ENCODE assay signal across 8 cellular contexts in the genomic region with DNA sequence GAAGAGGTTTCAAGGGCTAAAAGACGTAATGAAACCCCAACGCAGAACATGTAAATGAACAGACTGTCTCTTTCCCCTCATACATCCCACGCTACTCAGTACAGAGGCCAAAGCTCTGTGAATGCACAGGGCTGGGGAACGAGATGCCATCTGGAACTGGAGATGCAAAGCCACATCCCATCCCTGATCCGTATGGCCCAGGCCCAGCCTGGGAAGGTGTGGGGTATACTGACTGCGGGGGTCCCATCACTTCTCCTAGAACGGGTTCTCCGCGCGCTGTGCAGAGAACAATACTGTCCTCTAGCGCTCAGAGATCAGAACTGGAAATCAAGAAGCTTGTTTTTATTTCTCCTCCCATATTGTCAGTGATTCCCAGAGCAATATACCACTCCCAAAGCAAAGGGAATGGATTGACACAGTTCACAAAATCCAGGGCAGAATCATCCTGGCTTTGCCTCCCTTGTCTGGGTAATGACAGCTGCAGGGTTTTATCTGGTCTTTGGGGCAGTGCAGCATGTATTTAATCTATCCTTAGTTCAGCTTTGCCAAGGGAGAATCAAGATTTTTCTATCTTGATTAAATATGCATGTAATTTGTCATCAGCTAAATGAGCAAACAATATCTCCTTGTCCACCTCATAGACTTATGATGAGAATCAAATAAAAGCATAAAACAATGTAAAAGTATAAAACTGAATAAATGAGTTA. TPM values are rescaled to one million over a fixed set of nuclear protein-coding genes. Genes with fewer than 3 reads are reported as not detected.
DNase-seq lines count a peak whose midpoint lies in the region; ATAC-seq and TF ChIP-seq lines count a peak whose summit lies in the region.

No MANE protein-coding gene starts in this region.

- H3K4me3 ChIP-seq in foreskin fibroblast (ENCODE audit: low read depth in 1 of 2, low read length in 2 of 2), result no peak overlapping the region

- peak; percentile 94 for TF ChIP-seq CTCF in foreskin fibroblast (IDR thresholded peaks at IDR 0.05; ENCODE audit: low read depth, low read length)

- ATAC-seq in HG02884 (IDR thresholded peaks at IDR 0.05; ENCODE audit: unreplicated experiment), result no peak

- peak; percentile 42 for DNase-seq in NCI-H510A treated with DMSO at 0.1 percent for 48 hours (lab: John Stamatoyannopoulos, UW)
- DNase-seq in NCI-H510A (lab: John Stamatoyannopoulos, UW), result no peak
- peak; percentile 73 for DNase-seq in SK-MEL-5 (ENCODE audit: low read depth, low spot score)
- DNase-seq in foreskin fibroblast, result peak; percentile 6 to 38
- peak; percentile 61 for DNase-seq in pons (ENCODE audit: low spot score)
- no peak for DNase-seq in activated gamma-delta T cell (lab: John Stamatoyannopoulos, UW)
- no peak for DNase-seq in dedifferentiated amniotic fluid mesenchymal stem cell (ENCODE audit: extremely low spot score)

- in situ Hi-C loops in SK-MEL-5 (cut with HindIII; ENCODE audit: low pct_unique_long_range_greater_than_20kb, low sequenced_read_pairs), result loop anchor here (10.0 kb wide), 1 partner anchor 377 kb away; no protein-coding TSS in a partner anchor

RNA-seq across cellular contexts. Expression of gene TLR3, which starts 47.3 kb away (rescaled TPM):
- total RNA-seq in SK-MEL-5 (2014; rRNA removed; shearing (Covaris generic)), result 6.9 and 9.8 TPM in 2 replicates
- polyA plus RNA-seq in SK-MEL-5 (2015; cell fraction: cytosol; rRNA removed), result 6.4 and 8.6 TPM in 2 replicates
- 1.8 and 2.8 TPM in 2 replicates for polyA plus RNA-seq in SK-MEL-5 (2015; cell fraction: nucleus; rRNA removed)

Comparison
In these comparisons a context has a peak if more than half of its experiments do, and no peak if none do; other contexts are left out.
1. DNase-seq: peak in NCI-H510A treated with DMSO at 0.1 percent for 48 hours (single experiment), SK-MEL-5 (single experiment), foreskin fibroblast (2 of 2) and pons (single experiment); none in NCI-H510A (single experiment), activated gamma-delta T cell (single experiment) and dedifferentiated amniotic fluid mesenchymal stem cell (single experiment).